8 cellular contexts compared by ENCODE assay signal in genomic region chr20:13325033-13325432, GRCh38.
A peak's percentile ranks its signal among the peaks of the same experiment; 100 is the strongest.
DNase-seq lines count a peak whose midpoint lies in the region; ATAC-seq and TF ChIP-seq lines count a peak whose summit lies in the region.

No MANE protein-coding gene starts in this region.

- peaks cover 0 to 5% (median 0%) of the 10 kb centered on the region in 7 donors for H3K27me3 ChIP-seq in heart right ventricle
- no peaks in the 10 kb centered on the region for H3K27me3 ChIP-seq in PC-3 (ENCODE audit: low read length)
- no peaks in the 10 kb centered on the region for H3K27me3 ChIP-seq in foreskin keratinocyte

- no peaks in the 10 kb centered on the region for H3K79me2 ChIP-seq in PC-3 (ENCODE audit: low read length)

- peaks cover 8% of the 10 kb centered on the region for H3K36me3 Mint-ChIP-seq in type B pancreatic cell

- no peaks in the 10 kb centered on the region for H4K20me1 ChIP-seq in PC-3 (ENCODE audit: low read length)

- no TSS peak for BruUV-seq in PC-3 (replicated peaks; lab: Mats Ljungman, UMichigan)

- no peak overlapping the region for H2AFZ ChIP-seq in PC-3 (ENCODE audit: low read length)

- H3K4me3 ChIP-seq in heart right ventricle = no peak overlapping the region
- H3K4me3 ChIP-seq in PC-3 (ENCODE audit: low read length) = no peak overlapping the region

- H3K4me1 ChIP-seq in heart right ventricle (peaks cover 0 to 5% (median 0%) of the 10 kb centered on the region in 9 donors), PC-3 (ENCODE audit: insufficient read depth, low read length) (no peaks in the 10 kb centered on the region), foreskin keratinocyte (no peaks in the 10 kb centered on the region)

- H3K4me1 Mint-ChIP-seq in type B pancreatic cell (ENCODE audit: unreplicated experiment) = peaks cover 11% of the 10 kb centered on the region

- H3K4me3 Mint-ChIP-seq in type B pancreatic cell = no peak overlapping the region

- ATAC-seq in heart right ventricle = no peak
- ATAC-seq in Right ventricle myocardium superior (ENCODE audit: poor library complexity) = no peak
- ATAC-seq in PC-3 = peak; percentile 94
- peak; percentile 59 for ATAC-seq in foreskin keratinocyte
- no peak for ATAC-seq in GM19397 (IDR thresholded peaks at IDR 0.05; ENCODE audit: unreplicated experiment)

- WGBS in heart right ventricle, 2 donors = 46 to 47% methylated on average over 8 of the region's 8 CpGs

- H3K4me2 ChIP-seq in PC-3 (ENCODE audit: low read length) = no peak overlapping the region

- POLR2A ChIA-PET in PC-3 (lab: Charles Lee; ENCODE audit: unreplicated experiment) = no interaction called here

- TF ChIP-seq CTCF in heart right ventricle (IDR thresholded peaks at IDR 0.05) (peak in 7 of 9 donors; percentile 31 to 45 (median 39)), PC-3 (conservative IDR thresholded peaks at IDR 0.05; ENCODE audit: low read depth, low read length) (peak; percentile 84), foreskin keratinocyte (conservative IDR thresholded peaks at IDR 0.05) (peak; percentile 67), type B pancreatic cell (conservative IDR thresholded peaks at IDR 0.05) (peak; percentile 67)

- H3K36me3 ChIP-seq in heart right ventricle = no peaks in the 10 kb centered on the region
- H3K36me3 ChIP-seq in PC-3 (ENCODE audit: low read depth, low read length) = no peaks in the 10 kb centered on the region

- peaks cover 0 to 12% (median 2%) of the 10 kb centered on the region in 11 donors for H3K9me3 ChIP-seq in heart right ventricle
- no peaks in the 10 kb centered on the region for H3K9me3 ChIP-seq in PC-3 (ENCODE audit: low read length)

- H3K9me2 ChIP-seq in PC-3 (replicated peaks; ENCODE audit: low read length) = no peaks in the 10 kb centered on the region

- H3K9me3 Mint-ChIP-seq in type B pancreatic cell = peaks cover 11% of the 10 kb centered on the region

- no peak for DNase-seq in heart right ventricle
- no peak for DNase-seq in Right ventricle myocardium superior
- peak; percentile 63 for DNase-seq in PC-3
- DNase-seq in foreskin keratinocyte = no peak
- no peak for DNase-seq in type B pancreatic cell (ENCODE audit: extremely low spot score, unreplicated experiment)
- no peak for DNase-seq in NCI-H1436 treated with DMSO at 0.1 percent for 48 hours (lab: John Stamatoyannopoulos, UW)
- no peak for DNase-seq in T1000 (lab: John Stamatoyannopoulos, UW)

- H3F3A ChIP-seq in PC-3 (ENCODE audit: low read length, unreplicated experiment) = no peaks in the 10 kb centered on the region

- H3K9ac ChIP-seq in PC-3 (ENCODE audit: low read length) = no peak overlapping the region

- intact Hi-C loops in heart right ventricle (cut with DNase I) (loop anchor here in 2 of 10 donors (10.0 kb wide), 1 partner anchor 220 kb away; no protein-coding TSS in a partner anchor), Right ventricle myocardium superior (cut with DNase I) (no loop called here), PC-3 (cut with micrococcal nuclease) (loop anchor here (2.0 to 10.0 kb wide), 3 partner anchors 132 to 460 kb away; partner anchors contain the start of genes ESF1 and NDUFAF5)

- CTCF ChIA-PET in PC-3 (lab: Charles Lee) = interaction anchor here (1.0 to 1.8 kb wide), 3 partner anchors 88 to 446 kb away, joined by 5 to 31 read pairs (median 7); no protein-coding TSS in a partner anchor

- no peak overlapping the region for H3K27ac ChIP-seq in heart right ventricle
- H3K27ac ChIP-seq in PC-3 (ENCODE audit: low read length) = no peak overlapping the region
- H3K27ac ChIP-seq in foreskin keratinocyte = no peak overlapping the region

- peaks cover 8% of the 10 kb centered on the region for H3K27me3 Mint-ChIP-seq in type B pancreatic cell

- no peak overlapping the region for H3K27ac Mint-ChIP-seq in type B pancreatic cell

Comparison
In these comparisons a context has a peak if more than half of its experiments do, and no peak if none do; other contexts are left out.
1. ATAC-seq: peak in PC-3 (single experiment) and foreskin keratinocyte (single experiment); none in heart right ventricle (0 of 8), Right ventricle myocardium superior (single experiment) and GM19397 (single experiment).
2. Peak in every context shown above with its lines, with median percentiles within 50 percentile points of each other: CTCF ChIP-seq.